In genomic region chr12:54661048-54661447, GRCh38 we compare ENCODE assay signal across 31 cellular contexts. TPM values are rescaled to one million over a fixed set of nuclear protein-coding genes. Genes with fewer than 3 reads are reported as not detected.
DNase-seq lines count a peak whose midpoint lies in the region; ATAC-seq, FAIRE-seq and TF ChIP-seq lines count a peak whose summit lies in the region.
"Had no signal": no experiment of that assay in that cellular context is flagged by ENCODE, and none has a peak within 500 bp of the region (broad histone marks: within the 10 kb centered on the region; RNA-seq: fewer than 3 reads in every experiment).

No MANE protein-coding gene starts in this region.

- FAIRE-seq in GM12891 (lab: Jason Lieb, UNC), result no peak
- FAIRE-seq: colon had no signal

- 72 to 76% methylated on average over 2 of the region's 2 CpGs for WGBS in lower leg skin, 2 donors

- ATAC-seq in GM18868 (IDR thresholded peaks at IDR 0.05; ENCODE audit: unreplicated experiment) (peak; percentile 75), HG03565 (IDR thresholded peaks at IDR 0.05; ENCODE audit: unreplicated experiment) (peak; percentile 47), HG02642 (IDR thresholded peaks at IDR 0.05; ENCODE audit: poor library complexity, unreplicated experiment) (no peak), GM19023 (IDR thresholded peaks at IDR 0.05; ENCODE audit: unreplicated experiment) (no peak)
- ATAC-seq: gastroesophageal sphincter, lower lobe of right lung, sciatic nerve had no signal

- TF ChIP-seq POLR2A in GM12891 (IDR thresholded peaks at IDR 0.05; ENCODE audit: low read depth, low read length) (no peak), lower leg skin (IDR thresholded peaks at IDR 0.05) (no peak)

- H3K4me3 ChIP-seq in lower leg skin (ENCODE audit: low read depth, poor library complexity, severe bottlenecking), result no peak overlapping the region
- H3K4me3 ChIP-seq: adrenal gland, BLaER1, esophagus squamous epithelium, gastroesophageal sphincter, lower lobe of right lung, upper lobe of left lung had no signal

- TF ChIP-seq CTCF in lower leg skin (IDR thresholded peaks at IDR 0.05), result no peak

- intact Hi-C loops in lower leg skin (cut with DNase I; ENCODE audit: low total_unique reads), result no loop called here

- no peak for DNase-seq in GM12891 (ENCODE audit: insufficient read length, low spot score)
- DNase-seq in RPMI8226, result peak; percentile 82
- DNase-seq in lower leg skin (ENCODE audit: low spot score in 2 of 2), result no peak
- DNase-seq in superior temporal gyrus (ENCODE audit: extremely low spot score), result no peak
- DNase-seq: ACHN; activated CD4-positive, CD25-positive, alpha-beta regulatory T cell treated with anti-CD3 and anti-CD28 coated beads, Interleukin-2, amount 50 U/mL, for 72 hours; activated T-cell treated with anti-CD3 and anti-CD28 coated beads, Interleukin-2, amount 50 U/mL, for 1 hour; adrenal gland; brain microvascular endothelial cell; Caco-2; DND-41; effector memory CD4-positive, alpha-beta T cell; esophagus squamous epithelium; hypothalamus; lower lobe of right lung; MM.1S; NCI-H2029; NCI-H446 treated with DMSO at 0.1 percent for 48 hours; SW 1271; upper lobe of left lung had no signal

TF ChIP-seq in GM12891, 5 proteins besides CTCF, POLR2A, EP300 and RAD21:
- TF ChIP-seq TAF1 (IDR thresholded peaks at IDR 0.05; ENCODE audit: low read depth, low read length) (no peak), SPI1 (IDR thresholded peaks at IDR 0.05; ENCODE audit: low read depth, low read length) (peak; percentile 82), POU2F2 (IDR thresholded peaks at IDR 0.05; ENCODE audit: low read depth, low read length) (no peak)
TF ChIP-seq in GM12891: peak in this region for 1.

RNA-seq across cellular contexts. Expression of gene DCD, which starts 12.9 kb away (rescaled TPM):
- polyA plus RNA-seq in GM12891 (2012; ENCODE audit: low read depth, missing spikeins), result not detected
- 1,000 to 10,000 TPM in 3 of 4 donors, 100 to 1,000 TPM in 1; 449 to 9,764 (median 1,589) TPM for total RNA-seq in lower leg skin
- total RNA-seq: adrenal gland, Caco-2, esophagus squamous epithelium, gastroesophageal sphincter, lower lobe of right lung, neural crest cell, posterior vena cava, sciatic nerve, upper lobe of left lung had no signal
- polyA plus RNA-seq: adrenal gland, IgD-negative memory B cell had no signal

RNA-seq across cellular contexts. Expression of gene LACRT, which starts 26.4 kb away (rescaled TPM):
- polyA plus RNA-seq in GM12891 (2012; ENCODE audit: low read depth, missing spikeins), result not detected
- under 1 TPM in 1 of 4 donors, not detected in 3; 0.68 TPM for total RNA-seq in lower leg skin
- total RNA-seq: adrenal gland, Caco-2, esophagus squamous epithelium, gastroesophageal sphincter, lower lobe of right lung, neural crest cell, posterior vena cava, sciatic nerve, upper lobe of left lung had no signal
- polyA plus RNA-seq: adrenal gland, IgD-negative memory B cell had no signal

Comparison
In these comparisons a context has a peak if more than half of its experiments do, and no peak if none do; other contexts are left out.
1. ATAC-seq: peak in GM18868 (single experiment) and HG03565 (single experiment); none in HG02642 (single experiment) and GM19023 (single experiment).